Comparison of ENCODE assay signal across 21 cellular contexts in the genomic region with DNA sequence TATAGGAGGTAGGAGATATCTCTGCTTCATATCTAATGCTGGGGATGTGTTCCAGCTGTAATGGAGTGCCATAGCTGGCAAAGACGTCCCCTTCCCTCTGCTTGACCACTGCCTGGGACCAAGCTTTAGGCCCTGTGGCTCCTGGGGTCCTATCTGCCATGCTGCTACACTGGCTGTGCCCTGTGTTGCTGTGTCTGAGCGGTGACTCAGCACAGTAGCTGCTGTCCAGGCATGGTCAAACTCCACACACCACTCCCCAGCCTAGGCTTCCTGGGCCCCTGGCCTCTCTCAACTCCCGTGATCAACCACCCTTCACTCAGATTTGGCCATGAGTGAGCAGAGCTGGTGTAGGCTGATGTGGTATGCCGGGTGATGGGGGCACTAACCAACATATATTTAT. TPM values are rescaled to one million over a fixed set of nuclear protein-coding genes. Genes with fewer than 3 reads are reported as not detected.
A peak's percentile ranks its signal among the peaks of the same experiment; 100 is the strongest.
DNase-seq lines count a peak whose midpoint lies in the region; ATAC-seq lines count a peak whose summit lies in the region.
"Had no signal": no experiment of that assay in that cellular context is flagged by ENCODE, and none has a peak within 500 bp of the region (broad histone marks: within the 10 kb centered on the region; RNA-seq: fewer than 3 reads in every experiment).

No MANE protein-coding gene starts in this region.

- peak; percentile 24 for ATAC-seq in stimulated activated naive CD8-positive, alpha-beta T cell treated with anti-CD3 and anti-CD28 coated beads, Interleukin-15, amount 100 ng/mL, for 72 hours
- no peak for ATAC-seq in stimulated activated naive CD8-positive, alpha-beta T cell treated with anti-CD3 and anti-CD28 coated beads, Interleukin-15, Interleukin-2, amounts not matched to agents 100 U/mL and 50 U/mL, for 24 hours
- ATAC-seq in GM21423 (IDR thresholded peaks at IDR 0.05; ENCODE audit: unreplicated experiment) (no peak), HG03175 (IDR thresholded peaks at IDR 0.05; ENCODE audit: unreplicated experiment) (no peak)

- no peaks in the 10 kb centered on the region for H3K27me3 Mint-ChIP-seq in stimulated activated naive CD8-positive, alpha-beta T cell treated with anti-CD3 and anti-CD28 coated beads, Interleukin-15, amount 100 ng/mL, for 72 hours

- H3K4me1 Mint-ChIP-seq in stimulated activated naive CD8-positive, alpha-beta T cell treated with anti-CD3 and anti-CD28 coated beads, Interleukin-15, amount 100 ng/mL, for 72 hours: no peaks in the 10 kb centered on the region
- H3K4me1 Mint-ChIP-seq: CD4-positive, alpha-beta memory T cell had no signal

- no peak overlapping the region for H3K4me3 Mint-ChIP-seq in stimulated activated naive CD8-positive, alpha-beta T cell treated with anti-CD3 and anti-CD28 coated beads, Interleukin-15, amount 100 ng/mL, for 72 hours
- H3K4me3 Mint-ChIP-seq: CD4-positive, alpha-beta memory T cell had no signal

- DNase-seq in stimulated activated naive CD8-positive, alpha-beta T cell treated with anti-CD3 and anti-CD28 coated beads, Interleukin-15, amount 100 ng/mL, for 72 hours: no peak
- DNase-seq in stimulated activated naive CD8-positive, alpha-beta T cell treated with anti-CD3 and anti-CD28 coated beads, Interleukin-15, Interleukin-2, amounts not matched to agents 100 U/mL and 50 U/mL, for 24 hours: no peak
- DNase-seq in M059J (ENCODE audit: low read depth) (peak; percentile 34), kidney tubule cell (ENCODE audit: low spot score) (peak; percentile 23), OCI-M1 (lab: John Stamatoyannopoulos, UW) (no peak), G401 (ENCODE audit: low spot score) (no peak)
- DNase-seq: CD4-positive, alpha-beta memory T cell; COR-L47; HCEC 1CT; NCI-H1092 treated with DMSO at 0.1 percent for 48 hours; NCI-H1436; NCI-H187 treated with DMSO at 0.1 percent for 48 hours; NCI-H2107; NCI-H446; NCI-H524 treated with DMSO at 0.1 percent for 48 hours; NCI-H774; PC-9; SHP77 treated with DMSO at 0.1 percent for 48 hours; SW 1271 had no signal

- no peak overlapping the region for H3K27ac Mint-ChIP-seq in stimulated activated naive CD8-positive, alpha-beta T cell treated with anti-CD3 and anti-CD28 coated beads, Interleukin-15, amount 100 ng/mL, for 72 hours
- H3K27ac Mint-ChIP-seq: CD4-positive, alpha-beta memory T cell had no signal

- no peaks in the 10 kb centered on the region for H3K9me3 Mint-ChIP-seq in stimulated activated naive CD8-positive, alpha-beta T cell treated with anti-CD3 and anti-CD28 coated beads, Interleukin-15, amount 100 ng/mL, for 72 hours

- in situ Hi-C loops in G401 (cut with HindIII; ENCODE audit: low sequenced_read_pairs): no loop called here

RNA-seq across cellular contexts. Expression of a gene that starts 27.0 kb away (rescaled TPM):
- total RNA-seq in M059J (2014; rRNA removed; shearing (Covaris generic)): 0.22 and 1.0 TPM in 2 replicates
- not detected in 2 replicates for total RNA-seq in G401 (2014; rRNA removed; shearing (Covaris generic))

Comparison
In these comparisons a context has a peak if more than half of its experiments do, and no peak if none do; other contexts are left out.
1. DNase-seq: peak in M059J (single experiment) and kidney tubule cell (single experiment); none in stimulated activated naive CD8-positive, alpha-beta T cell treated with anti-CD3 and anti-CD28 coated beads, Interleukin-15, amount 100 ng/mL, for 72 hours (0 of 2), stimulated activated naive CD8-positive, alpha-beta T cell treated with anti-CD3 and anti-CD28 coated beads, Interleukin-15, Interleukin-2, amounts not matched to agents 100 U/mL and 50 U/mL, for 24 hours (single experiment), OCI-M1 (single experiment) and G401 (single experiment).